8 cellular contexts compared by ENCODE assay signal in genomic region chr4:18593297-18594002, GRCh38.
A peak's percentile ranks its signal among the peaks of the same experiment; 100 is the strongest.
DNase-seq lines count a peak whose midpoint lies in the region; ATAC-seq and TF ChIP-seq lines count a peak whose summit lies in the region.

No MANE protein-coding gene starts in this region.

- no peak overlapping the region for H3K27ac Mint-ChIP-seq in activated naive CD8-positive, alpha-beta T cell treated with anti-CD3 and anti-CD28 coated beads, Interleukin-2, amount 50 U/mL, for 24 hours

- H2AFZ ChIP-seq in SK-N-SH (ENCODE audit: low read depth), result peak overlapping the region; percentile 69

- peak overlapping the region in 1 of 2 experiments; percentile 16; a peak in 1 of 4 replicates for H3K27ac ChIP-seq in SK-N-SH (ENCODE audit: low read depth in 2 of 2, low read length in 1 of 2)
- no peak overlapping the region for H3K27ac ChIP-seq in heart right ventricle

- TF ChIP-seq CTCF in GM12875 (IDR thresholded peaks at IDR 0.05; ENCODE audit: borderline replicate concordance, insufficient read depth, low read depth, low read length), result peak; percentile 62; the same call in 1 of the 2 replicates
- TF ChIP-seq CTCF in SK-N-SH (IDR thresholded peaks at IDR 0.05), result peak; percentile 83
- peak; percentile 75 to 91 (median 82) for TF ChIP-seq CTCF in heart right ventricle (IDR thresholded peaks at IDR 0.05)

- intact Hi-C loops in heart right ventricle (cut with DNase I), result loop anchor here (1.0 to 10.0 kb wide), 8 partner anchors 775 to 1049 kb away; partner anchors contain the start of genes DCAF16 (in 2 of the 10) and NCAPG (in 2 of the 10)

- H3K4me3 Mint-ChIP-seq in activated naive CD8-positive, alpha-beta T cell treated with anti-CD3 and anti-CD28 coated beads, Interleukin-2, amount 50 U/mL, for 24 hours, result no peak overlapping the region

- no peak for ATAC-seq in activated naive CD8-positive, alpha-beta T cell treated with anti-CD3 and anti-CD28 coated beads, Interleukin-2, amount 50 U/mL, for 24 hours
- peak in 6 of 8 donors; percentile 57 to 68 (median 61) for ATAC-seq in heart right ventricle

- TF ChIP-seq EP300 in SK-N-SH (IDR thresholded peaks at IDR 0.05; ENCODE audit: borderline replicate concordance in 1 of 2, low read depth in 1 of 2, low read length in 1 of 2), result no peak

- no peak overlapping the region for H3K4me3 ChIP-seq in GM12875 (ENCODE audit: low read depth, low read length)
- peak overlapping the region; percentile 26 to 55 for H3K4me3 ChIP-seq in SK-N-SH (ENCODE audit: low read depth in 2 of 2, low read length in 1 of 2)
- H3K4me3 ChIP-seq in heart right ventricle, result no peak overlapping the region

- H3K27me3 ChIP-seq in SK-N-SH (ENCODE audit: insufficient read depth), result peaks cover 7% of the 10 kb centered on the region; the same call in 1 of the 2 replicates
- peaks cover 0 to 6% (median 0%) of the 10 kb centered on the region in 7 donors for H3K27me3 ChIP-seq in heart right ventricle

- CTCF ChIA-PET in HEK293T (lab: Yijun Ruan, JAX), result no interaction called here
- CTCF ChIA-PET in SK-N-SH (lab: Yijun Ruan, JAX), result interaction anchor here (0.6 to 3.8 kb wide), 13 partner anchors 8 to 1048 kb away, joined by 3 to 30 read pairs (median 3); no protein-coding TSS in a partner anchor

- peaks cover 9% of the 10 kb centered on the region for H3K27me3 Mint-ChIP-seq in activated naive CD8-positive, alpha-beta T cell treated with anti-CD3 and anti-CD28 coated beads, Interleukin-2, amount 50 U/mL, for 24 hours

- H3K9ac ChIP-seq in SK-N-SH, result no peak overlapping the region

- H3K79me2 ChIP-seq in SK-N-SH (ENCODE audit: insufficient read depth), result no peaks in the 10 kb centered on the region

- H3K4me1 Mint-ChIP-seq in activated naive CD8-positive, alpha-beta T cell treated with anti-CD3 and anti-CD28 coated beads, Interleukin-2, amount 50 U/mL, for 24 hours, result peaks cover 3% of the 10 kb centered on the region

- no peaks in the 10 kb centered on the region for H3F3A ChIP-seq in SK-N-SH (replicated peaks; ENCODE audit: insufficient read depth)

- no peaks in the 10 kb centered on the region for H3K36me3 ChIP-seq in SK-N-SH (replicated peaks in 1 of 2; ENCODE audit: control insufficient read depth in 1 of 2, insufficient read depth in 2 of 2, low read length in 1 of 2)
- H3K36me3 ChIP-seq in heart right ventricle, result no peaks in the 10 kb centered on the region

- DNase-seq in HEK293T (ENCODE audit: extremely low spot score) (peak; percentile 69), MV-4-11 (lab: John Stamatoyannopoulos, UW) (peak; percentile 53), SK-N-SH (peak; percentile 63), heart right ventricle (peak in 1 of 2 donors; percentile 55), renal cortical epithelial cell (ENCODE audit: low read depth) (peak; percentile 68)
- peak; percentile 34 for DNase-seq in activated naive CD8-positive, alpha-beta T cell treated with anti-CD3 and anti-CD28 coated beads, Interleukin-2, amount 50 U/mL, for 24 hours
- no peak for DNase-seq in NK-92 treated with Interleukin-12 subunit alpha and Interleukin-12 subunit beta, amount 100 ng/mL, for 24 hours (lab: John Stamatoyannopoulos, UW)

- H3K9me2 ChIP-seq in SK-N-SH, result no peaks in the 10 kb centered on the region

- H3K4me1 ChIP-seq in SK-N-SH (ENCODE audit: control insufficient read depth in 1 of 2, insufficient read depth in 2 of 2, low read depth in 1 of 2, low read length in 1 of 2) (no peaks in the 10 kb centered on the region), heart right ventricle (peaks cover 0 to 6% (median 0%) of the 10 kb centered on the region in 9 donors)

- peak; percentile 95 for TF ChIP-seq RAD21 in SK-N-SH (IDR thresholded peaks at IDR 0.05; ENCODE audit: low read length)

- POLR2A ChIA-PET in HEK293T (lab: Yijun Ruan, JAX), result no interaction called here
- POLR2A ChIA-PET in SK-N-SH (lab: Yijun Ruan, JAX), result no interaction called here

- no peaks in the 10 kb centered on the region for H3K9me3 Mint-ChIP-seq in activated naive CD8-positive, alpha-beta T cell treated with anti-CD3 and anti-CD28 coated beads, Interleukin-2, amount 50 U/mL, for 24 hours

- peak overlapping the region; percentile 60 for H3K4me2 ChIP-seq in SK-N-SH

- no peaks in the 10 kb centered on the region for H4K20me1 ChIP-seq in SK-N-SH (ENCODE audit: insufficient read depth)

- WGBS in SK-N-SH (ENCODE audit: low lambda C conversion rate), result 10% methylated on average over 12 of the region's 12 CpGs
- WGBS in heart right ventricle, 2 donors, result 5 to 6% methylated on average over 12 of the region's 12 CpGs

- no peaks in the 10 kb centered on the region for H3K36me3 Mint-ChIP-seq in activated naive CD8-positive, alpha-beta T cell treated with anti-CD3 and anti-CD28 coated beads, Interleukin-2, amount 50 U/mL, for 24 hours (ENCODE audit: low read depth)

- H3K9me3 ChIP-seq in SK-N-SH (no peaks in the 10 kb centered on the region), heart right ventricle (no peaks in the 10 kb centered on the region)

TF ChIP-seq in HEK293T, 16 proteins besides CTCF, POLR2A, EP300 and RAD21:
- no peak for TF ChIP-seq ELF4 (IDR thresholded peaks at IDR 0.05)
- no peak for TF ChIP-seq LEF1 (IDR thresholded peaks at IDR 0.05; ENCODE audit: borderline replicate concordance)
- TF ChIP-seq FOXA1 (IDR thresholded peaks at IDR 0.05), result no peak
- no peak for TF ChIP-seq NFRKB (IDR thresholded peaks at IDR 0.05)
- TF ChIP-seq CTBP1 (IDR thresholded peaks at IDR 0.05; ENCODE audit: borderline replicate concordance), result no peak
- TF ChIP-seq ZNF384 (IDR thresholded peaks at IDR 0.05), result no peak
- no peak for TF ChIP-seq HDGF (IDR thresholded peaks at IDR 0.05; ENCODE audit: borderline replicate concordance)
- TF ChIP-seq ARNT (IDR thresholded peaks at IDR 0.05), result no peak
- TF ChIP-seq FOXK2 (IDR thresholded peaks at IDR 0.05), result no peak
- no peak for TF ChIP-seq SP1 (IDR thresholded peaks at IDR 0.05)

TF ChIP-seq in SK-N-SH, 30 proteins besides CTCF, POLR2A, EP300 and RAD21:
- TF ChIP-seq GATA2 (CRISPR knock-in tag; IDR thresholded peaks at IDR 0.05) (no peak), JUND (IDR thresholded peaks at IDR 0.05) (no peak), RXRA (IDR thresholded peaks at IDR 0.05; ENCODE audit: borderline replicate concordance, low read depth) (no peak), MXI1 (IDR thresholded peaks at IDR 0.05; ENCODE audit: low read depth, low read length) (no peak), ELF1 (IDR thresholded peaks at IDR 0.05) (no peak), USF1 (IDR thresholded peaks at IDR 0.05; ENCODE audit: borderline replicate concordance, low read depth) (no peak), USF2 (IDR thresholded peaks at IDR 0.05; ENCODE audit: borderline replicate concordance, low read depth, low read length) (no peak), TEAD4 (IDR thresholded peaks at IDR 0.05; ENCODE audit: borderline replicate concordance, insufficient read depth) (no peak), RFX5 (IDR thresholded peaks at IDR 0.05; ENCODE audit: low read length) (peak; percentile 56), EZH2phosphoT487 (IDR thresholded peaks at IDR 0.05; ENCODE audit: borderline replicate concordance, low read depth) (no peak), NRF1 (IDR thresholded peaks at IDR 0.05; ENCODE audit: low read depth, low read length) (no peak), SMC3 (IDR thresholded peaks at IDR 0.05; ENCODE audit: low read depth, low read length) (peak; percentile 86), SIN3A (IDR thresholded peaks at IDR 0.05; ENCODE audit: borderline replicate concordance, low read depth, low read length) (no peak), CHD2 (IDR thresholded peaks at IDR 0.05; ENCODE audit: low read length, partially characterized antibody) (no peak)

Comparison
In these comparisons a context has a peak if more than half of its experiments do, and no peak if none do; other contexts are left out.
1. H3K4me3 ChIP-seq: peak in SK-N-SH (2 of 2); none in GM12875 (single experiment) and heart right ventricle (0 of 10).
2. Peak in every context shown above with its lines, with median percentiles within 50 percentile points of each other: CTCF ChIP-seq.